1 cellular context compared by ENCODE assay signal in genomic region chr5:142215915-142216681, GRCh38.
A peak's percentile ranks its signal among the peaks of the same experiment; 100 is the strongest.
TF ChIP-seq lines count a peak whose summit lies in the region.

No MANE protein-coding gene starts in this region.

TF ChIP-seq in SK-N-SH, 30 proteins besides CTCF, POLR2A, EP300 and RAD21 (continued from another document):
- TF ChIP-seq CHD2 (IDR thresholded peaks at IDR 0.05; ENCODE audit: low read length, partially characterized antibody) (no peak), GATA2 (CRISPR knock-in tag; IDR thresholded peaks at IDR 0.05) (no peak), FOSL2 (IDR thresholded peaks at IDR 0.05; ENCODE audit: borderline replicate concordance, low read depth) (peak; percentile 85), USF1 (IDR thresholded peaks at IDR 0.05; ENCODE audit: borderline replicate concordance, low read depth) (0 out of 2 replicates have a peak, but pooled peaks have one; percentile 15), IRF3 (IDR thresholded peaks at IDR 0.05; ENCODE audit: low read depth, low read length) (no peak), NFIC (IDR thresholded peaks at IDR 0.05; ENCODE audit: borderline replicate concordance) (peak; percentile 99), SIN3A (IDR thresholded peaks at IDR 0.05; ENCODE audit: borderline replicate concordance, low read depth, low read length) (peak; percentile 54), GABPA (IDR thresholded peaks at IDR 0.05; ENCODE audit: low read depth) (no peak), NRF1 (IDR thresholded peaks at IDR 0.05; ENCODE audit: low read depth, low read length) (no peak), POLR2AphosphoS5 (IDR thresholded peaks at IDR 0.05; ENCODE audit: low read depth, low read length) (peak; percentile 80; the same call in 1 of the 2 replicates), EZH2phosphoT487 (IDR thresholded peaks at IDR 0.05; ENCODE audit: borderline replicate concordance, low read depth) (no peak), MEF2A (IDR thresholded peaks at IDR 0.05; ENCODE audit: borderline replicate concordance, low read depth) (peak; percentile 80)
